1 cellular context compared by ENCODE assay signal in genomic region chr3:171195686-171196085, GRCh38.
TF ChIP-seq lines count a peak whose summit lies in the region.

No MANE protein-coding gene starts in this region.

TF ChIP-seq in HCT116, 20 proteins besides CTCF, POLR2A, EP300 and RAD21 (continued from another document):
- no peak for TF ChIP-seq TCF7L2 (IDR thresholded peaks at IDR 0.05; ENCODE audit: borderline replicate concordance, extremely low read depth, insufficient read depth, insufficient read length)
- TF ChIP-seq POLR2AphosphoS5 (IDR thresholded peaks at IDR 0.05; ENCODE audit: low read depth, low read length), result no peak
- no peak for TF ChIP-seq ZBTB33 (IDR thresholded peaks at IDR 0.05; ENCODE audit: extremely low read depth, insufficient replicate concordance, low read length)
- TF ChIP-seq EGR1 (IDR thresholded peaks at IDR 0.05; ENCODE audit: low read depth), result no peak
- TF ChIP-seq JUND (IDR thresholded peaks at IDR 0.05), result no peak
- no peak for TF ChIP-seq CEBPB (IDR thresholded peaks at IDR 0.05; ENCODE audit: low read depth)
TF ChIP-seq in HCT116: peak in this region for 0.
